In the genomic region with DNA sequence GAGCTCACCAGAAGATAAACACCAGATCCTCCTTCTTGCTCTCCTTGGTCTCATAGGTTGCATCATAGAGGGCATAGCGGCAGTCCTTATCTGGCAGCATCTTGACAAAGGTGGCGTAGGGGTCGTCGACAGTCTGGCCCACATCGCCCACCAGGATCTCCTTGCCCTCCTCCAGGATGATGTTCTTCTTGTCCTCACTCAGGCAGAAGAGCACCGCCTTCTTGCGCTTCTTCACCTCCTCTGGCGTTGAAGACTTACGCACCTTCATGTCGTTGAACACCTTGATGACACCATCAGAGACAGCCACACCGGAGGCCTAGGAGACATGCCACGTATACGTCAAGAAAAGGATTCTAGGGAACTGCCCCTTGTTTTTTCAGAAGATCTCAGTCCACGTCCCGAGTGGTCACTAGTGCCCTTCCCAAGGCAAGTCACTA, we compare ENCODE assay signal across 9 cellular contexts. TPM values are rescaled to one million over a fixed set of nuclear protein-coding genes. Genes with fewer than 3 reads are reported as not detected.
DNase-seq lines count a peak whose midpoint lies in the region; ATAC-seq and TF ChIP-seq lines count a peak whose summit lies in the region.
"Had no signal": no experiment of that assay in that cellular context is flagged by ENCODE, and none has a peak within 500 bp of the region (broad histone marks: within the 10 kb centered on the region; RNA-seq: fewer than 3 reads in every experiment).

No MANE protein-coding gene starts in this region.

- H3K9me3 Mint-ChIP-seq in activated naive CD4-positive, alpha-beta T cell treated with anti-CD3 and anti-CD28 coated beads, Interleukin-2, amount 50 U/mL, for 24 hours: no peaks in the 10 kb centered on the region
- peaks cover 4% of the 10 kb centered on the region for H3K9me3 Mint-ChIP-seq in activated naive CD8-positive, alpha-beta T cell treated with anti-CD3 and anti-CD28 coated beads, Interleukin-2, amount 50 U/mL, for 24 hours

- peak overlapping the region in 2 of 3 donors; percentile 86 to 97 for H3K4me3 ChIP-seq in right lobe of liver
- peak overlapping the region; percentile 84 to 99 for H3K4me3 ChIP-seq in tibial artery

- DNase-seq in activated naive CD4-positive, alpha-beta T cell (lab: John Stamatoyannopoulos, UW): no peak
- DNase-seq in activated naive CD8-positive, alpha-beta T cell treated with anti-CD3 and anti-CD28 coated beads, Interleukin-2, amount 50 U/mL, for 24 hours: no peak
- DNase-seq in right lobe of liver (no peak), tibial artery (peak in 1 of 2 donors; percentile 59), NOMO-1 treated with dmso at 0.1 percent for 144 hours (lab: John Stamatoyannopoulos, UW; ENCODE audit: unreplicated experiment) (no peak), CD1c-positive myeloid dendritic cell (ENCODE audit: extremely low spot score) (no peak)
- DNase-seq: kidney had no signal

- peaks cover 28% of the 10 kb centered on the region for H3K36me3 Mint-ChIP-seq in activated naive CD4-positive, alpha-beta T cell treated with anti-CD3 and anti-CD28 coated beads, Interleukin-2, amount 50 U/mL, for 24 hours
- peaks cover 53% of the 10 kb centered on the region for H3K36me3 Mint-ChIP-seq in activated naive CD8-positive, alpha-beta T cell treated with anti-CD3 and anti-CD28 coated beads, Interleukin-2, amount 50 U/mL, for 24 hours (ENCODE audit: low read depth)

- H3K4me3 Mint-ChIP-seq in activated naive CD4-positive, alpha-beta T cell treated with anti-CD3 and anti-CD28 coated beads, Interleukin-2, amount 50 U/mL, for 24 hours: peak overlapping the region; percentile 94
- H3K4me3 Mint-ChIP-seq in activated naive CD8-positive, alpha-beta T cell treated with anti-CD3 and anti-CD28 coated beads, Interleukin-2, amount 50 U/mL, for 24 hours: peak overlapping the region; percentile 97

- TF ChIP-seq CTCF in right lobe of liver (IDR thresholded peaks at IDR 0.05): no peak
- no peak for TF ChIP-seq CTCF in tibial artery (IDR thresholded peaks at IDR 0.05)

- H3K4me1 Mint-ChIP-seq in activated naive CD4-positive, alpha-beta T cell treated with anti-CD3 and anti-CD28 coated beads, Interleukin-2, amount 50 U/mL, for 24 hours: peaks cover 51% of the 10 kb centered on the region
- H3K4me1 Mint-ChIP-seq in activated naive CD8-positive, alpha-beta T cell treated with anti-CD3 and anti-CD28 coated beads, Interleukin-2, amount 50 U/mL, for 24 hours: peaks cover 38% of the 10 kb centered on the region

- WGBS in right lobe of liver (ENCODE audit: insufficient coverage, low coverage, low lambda C conversion rate, missing lambda C conversion rate): 84% methylated on average over 9 of the region's 15 CpGs

- H3K9me3 ChIP-seq in right lobe of liver (no peaks in the 10 kb centered on the region), tibial artery (peaks cover 0 to 4% (median 0%) of the 10 kb centered on the region in 3 donors)

- peak overlapping the region; percentile 61 for H3K27ac Mint-ChIP-seq in activated naive CD4-positive, alpha-beta T cell treated with anti-CD3 and anti-CD28 coated beads, Interleukin-2, amount 50 U/mL, for 24 hours
- peak overlapping the region; percentile 92 for H3K27ac Mint-ChIP-seq in activated naive CD8-positive, alpha-beta T cell treated with anti-CD3 and anti-CD28 coated beads, Interleukin-2, amount 50 U/mL, for 24 hours

- intact Hi-C loops in right lobe of liver (cut with DNase I) (no loop called here), tibial artery (cut with DNase I; ENCODE audit: low total_unique reads) (no loop called here)

- ATAC-seq in activated naive CD8-positive, alpha-beta T cell treated with anti-CD3 and anti-CD28 coated beads, Interleukin-2, amount 50 U/mL, for 24 hours: no peak
- ATAC-seq in right lobe of liver (no peak), HG03097 (IDR thresholded peaks at IDR 0.05; ENCODE audit: low FRiP score, unreplicated experiment) (no peak)

- peaks cover 6 to 38% (median 21%) of the 10 kb centered on the region in 4 donors for H3K36me3 ChIP-seq in right lobe of liver
- H3K36me3 ChIP-seq in tibial artery: peaks cover 47 to 54% (median 52%) of the 10 kb centered on the region in 3 donors

- no peak for TF ChIP-seq POLR2A in right lobe of liver (IDR thresholded peaks at IDR 0.05)

- H3K4me1 ChIP-seq in right lobe of liver (peaks cover 0 to 17% (median 4%) of the 10 kb centered on the region in 4 donors), tibial artery (peaks cover 0 to 30% (median 22%) of the 10 kb centered on the region in 4 donors)

- H3K27me3 Mint-ChIP-seq in activated naive CD4-positive, alpha-beta T cell treated with anti-CD3 and anti-CD28 coated beads, Interleukin-2, amount 50 U/mL, for 24 hours: no peaks in the 10 kb centered on the region
- H3K27me3 Mint-ChIP-seq in activated naive CD8-positive, alpha-beta T cell treated with anti-CD3 and anti-CD28 coated beads, Interleukin-2, amount 50 U/mL, for 24 hours: no peaks in the 10 kb centered on the region

- H3K27ac ChIP-seq in right lobe of liver (no peak overlapping the region), tibial artery (no peak overlapping the region)

- H3K27me3 ChIP-seq in right lobe of liver (no peaks in the 10 kb centered on the region), tibial artery (no peaks in the 10 kb centered on the region)

RNA-seq across cellular contexts. Expression of a gene that starts 2.0 kb away (rescaled TPM):
- total RNA-seq in right lobe of liver: 100 to 1,000 TPM; 219 to 503 (median 313) TPM

RNA-seq across cellular contexts. Expression of a gene that starts 4.3 kb away (rescaled TPM):
- total RNA-seq in right lobe of liver: 10 to 100 TPM; 14.0 to 25.6 (median 19.7) TPM

RNA-seq across cellular contexts. Expression of a gene that starts 16.7 kb away (rescaled TPM):
- total RNA-seq in right lobe of liver: 10 to 100 TPM in 1 of 6 experiments, 1 to 10 TPM in 5; 5.1 to 13.9 (median 7.8) TPM

RNA-seq across cellular contexts. Expression of a gene that starts 22.2 kb away (rescaled TPM):
- total RNA-seq in right lobe of liver: under 1 TPM in 3 of 6 experiments, not detected in 3; 0.16 to 0.37 (median 0.31) TPM

RNA-seq across cellular contexts. Expression of a gene that starts 23.7 kb away (rescaled TPM):
- total RNA-seq in right lobe of liver: 1 to 10 TPM in 3 of 6 experiments, under 1 TPM in 3; 0.49 to 1.3 (median 1.0) TPM
